Comparison of ENCODE assay signal across 24 cellular contexts in genomic region chr4:903066-904046, GRCh38. TPM values are rescaled to one million over a fixed set of nuclear protein-coding genes. Genes with fewer than 3 reads are reported as not detected.
A peak's percentile ranks its signal among the peaks of the same experiment; 100 is the strongest.
DNase-seq lines count a peak whose midpoint lies in the region; ATAC-seq, FAIRE-seq and TF ChIP-seq lines count a peak whose summit lies in the region.
"Had no signal": no experiment of that assay in that cellular context is flagged by ENCODE, and none has a peak within 500 bp of the region (broad histone marks: within the 10 kb centered on the region; RNA-seq: fewer than 3 reads in every experiment).

No MANE protein-coding gene starts in this region.

- no peak overlapping the region for H3K18ac ChIP-seq in H1 (ENCODE audit: extremely low read depth, low read length)
- no peak overlapping the region for H3K18ac ChIP-seq in trophoblast cell (ENCODE audit: low read length)

- H3K79me2 ChIP-seq in H1 (ENCODE audit: control insufficient read depth in 1 of 2, insufficient read depth in 2 of 2, low read length in 2 of 2) (peaks cover 0 to 4% of the 10 kb centered on the region in 2 experiments; a peak in 2 of 4 replicates), trophoblast cell (ENCODE audit: control insufficient read depth, insufficient read depth, low read length, poor library complexity) (no peaks in the 10 kb centered on the region)

- H3K36me3 ChIP-seq in right atrium auricular region (no peaks in the 10 kb centered on the region), HUES6 (ENCODE audit: control insufficient read depth, insufficient read depth, low read length) (peaks cover 18% of the 10 kb centered on the region), H1 (ENCODE audit: control insufficient read depth in 2 of 4, insufficient read depth in 4 of 4, low read length in 3 of 4) (no peaks in the 10 kb centered on the region; a peak in 1 of 8 replicates), trophoblast cell (ENCODE audit: control insufficient read depth in 1 of 2, insufficient read depth in 2 of 2, low read length in 2 of 2) (peaks cover 32 to 44% of the 10 kb centered on the region in 2 experiments)

- WGBS in H1 (ENCODE audit: extremely low coverage in 1 of 2, insufficient coverage in 1 of 2, insufficient read length in 1 of 2, insufficient replicate concordance in 2 of 2, low coverage in 1 of 2, low lambda C conversion rate in 2 of 2, missing lambda C conversion rate in 1 of 2), 2 experiments: 84% methylated on average over 27 of the region's 42 CpGs; no CpG with 5 or more reads in 1 of the 2 experiments
- WGBS in trophoblast cell (ENCODE audit: extremely low coverage, insufficient coverage, insufficient read length): no CpG with 5 or more reads among the region's 42 CpGs

- H2AFZ ChIP-seq in H1 (ENCODE audit: low read length): no peak overlapping the region
- H2AFZ ChIP-seq in trophoblast cell (ENCODE audit: insufficient read depth, low read length, poor library complexity): no peak overlapping the region

- no peaks in the 10 kb centered on the region for H3K9me3 ChIP-seq in right atrium auricular region
- no peaks in the 10 kb centered on the region for H3K9me3 ChIP-seq in HUES6 (ENCODE audit: control insufficient read depth, insufficient read depth, low read depth, low read length)
- H3K9me3 ChIP-seq in H1 (ENCODE audit: insufficient read depth in 2 of 2, low read depth in 1 of 2, low read length in 1 of 2): peaks cover 0 to 10% of the 10 kb centered on the region in 2 experiments; a peak in 1 of 4 replicates
- peaks cover 8% of the 10 kb centered on the region for H3K9me3 ChIP-seq in trophoblast cell (ENCODE audit: insufficient read depth, low read depth, low read length)
- H3K9me3 ChIP-seq: SJCRH30 had no signal

- no peaks in the 10 kb centered on the region for H3K23me2 ChIP-seq in H1 (ENCODE audit: low read depth, low read length)

- H3K9ac ChIP-seq in HUES6 (ENCODE audit: low read length) (no peak overlapping the region), H1 (replicated peaks in 1 of 4; ENCODE audit: extremely low read depth in 1 of 4, low read depth in 3 of 4, low read length in 3 of 4) (no peak overlapping the region; a peak in 1 of 7 replicates), trophoblast cell (ENCODE audit: low read length) (no peak overlapping the region)

- TF ChIP-seq EP300 in H1 (IDR thresholded peaks at IDR 0.05; ENCODE audit: borderline replicate concordance in 1 of 2, low read depth in 2 of 2, low read length in 2 of 2): no peak

- H4K8ac ChIP-seq in H1 (ENCODE audit: extremely low read depth, insufficient read depth, low read length) (no peak overlapping the region; the same call in 1 of the 2 replicates), trophoblast cell (ENCODE audit: low read depth, low read length) (no peak overlapping the region)

- H2BK120ac ChIP-seq in H1 (replicated peaks; ENCODE audit: low read depth, low read length): no peak overlapping the region
- no peak overlapping the region for H2BK120ac ChIP-seq in trophoblast cell (ENCODE audit: insufficient read depth, low read length, poor library complexity)

- no peak overlapping the region for H2BK20ac ChIP-seq in H1 (ENCODE audit: low read length)

- POLR2A ChIA-PET in H1 (lab: Charles Lee; ENCODE audit: partially characterized antibody): interaction anchor here (0.9 kb wide), 1 partner anchor 29 kb away, joined by 4 read pairs; no protein-coding TSS in a partner anchor

- no peak overlapping the region for H4K5ac ChIP-seq in H1 (ENCODE audit: insufficient read length, low read depth, low read length)

- no peak for ATAC-seq in Right ventricle myocardium inferior
- ATAC-seq: Panc1 had no signal

- no peak overlapping the region for H2BK5ac ChIP-seq in H1 (ENCODE audit: low read depth, low read length)
- H2BK5ac ChIP-seq in trophoblast cell (ENCODE audit: low read depth, low read length, poor library complexity): no peak overlapping the region

- no peak overlapping the region for H2BK15ac ChIP-seq in H1 (ENCODE audit: low read length)

- TF ChIP-seq RAD21 in H1 (IDR thresholded peaks at IDR 0.05 in 1 of 2, conservative IDR thresholded peaks at IDR 0.05 in 1 of 2; ENCODE audit: low read depth in 2 of 2, low read length in 2 of 2): no peak

- H3K23ac ChIP-seq in H1 (ENCODE audit: insufficient read length) (no peak overlapping the region), trophoblast cell (ENCODE audit: low read length) (no peak overlapping the region)

- H4K91ac ChIP-seq in H1 (replicated peaks; ENCODE audit: insufficient read length, low read length): peak overlapping the region; percentile 74
- no peak overlapping the region for H4K91ac ChIP-seq in trophoblast cell (ENCODE audit: low read depth, low read length)

- H4K12ac ChIP-seq in trophoblast cell (ENCODE audit: low read depth, low read length): no peak overlapping the region

- H3K27ac ChIP-seq in right atrium auricular region (no peak overlapping the region), HUES6 (ENCODE audit: low read depth, low read length) (peak overlapping the region; percentile 1; the same call in 1 of the 2 replicates), H1 (ENCODE audit: low read depth, low read length) (no peak overlapping the region), trophoblast cell (ENCODE audit: low read depth, low read length) (no peak overlapping the region)
- H3K27ac ChIP-seq: SJCRH30 had no signal

- CTCF ChIA-PET in H1 (lab: Charles Lee; ENCODE audit: partially characterized antibody): no interaction called here

- H3K27me3 ChIP-seq in right atrium auricular region: no peaks in the 10 kb centered on the region
- no peaks in the 10 kb centered on the region for H3K27me3 ChIP-seq in HUES6 (ENCODE audit: control insufficient read depth, insufficient read depth, low read length)
- no peaks in the 10 kb centered on the region; a peak in 1 of 7 replicates for H3K27me3 ChIP-seq in H1 (replicated peaks in 1 of 4; ENCODE audit: control insufficient read depth in 3 of 4, extremely low read depth in 1 of 4, insufficient read depth in 3 of 4, low read length in 3 of 4)
- no peaks in the 10 kb centered on the region for H3K27me3 ChIP-seq in trophoblast cell (ENCODE audit: insufficient read depth, low read length)
- H3K27me3 ChIP-seq: SJCRH30 had no signal

- H3K4me1 ChIP-seq in right atrium auricular region: no peaks in the 10 kb centered on the region
- H3K4me1 ChIP-seq in HUES6 (ENCODE audit: control insufficient read depth, insufficient read depth, low read length): peaks cover 8% of the 10 kb centered on the region
- H3K4me1 ChIP-seq in H1 (replicated peaks in 1 of 4; ENCODE audit: control insufficient read depth in 3 of 4, insufficient read depth in 4 of 4, low read length in 3 of 4): peaks cover 0 to 8% (median 0%) of the 10 kb centered on the region in 4 experiments; a peak in 3 of 7 replicates
- H3K4me1 ChIP-seq in trophoblast cell (ENCODE audit: control insufficient read depth in 1 of 2, insufficient read depth in 2 of 2, low read length in 2 of 2): no peaks in the 10 kb centered on the region
- H3K4me1 ChIP-seq: SJCRH30 had no signal

- H3K4ac ChIP-seq in H1 (replicated peaks; ENCODE audit: insufficient read length, low read depth, low read length): no peak overlapping the region
- H3K4ac ChIP-seq in trophoblast cell (ENCODE audit: low read depth, low read length): no peak overlapping the region

- TF ChIP-seq POLR2A in H1 (IDR thresholded peaks at IDR 0.05; ENCODE audit: control extremely low read depth in 1 of 2, low read depth in 2 of 2, low read length in 2 of 2): no peak

- peak; percentile 41 for DNase-seq in Right ventricle myocardium inferior (ENCODE audit: missing footprints)
- DNase-seq in right atrium auricular region (ENCODE audit: low spot score): no peak
- no peak for DNase-seq in H1 (ENCODE audit: low read depth in 1 of 2, low spot score in 2 of 2)
- DNase-seq in trophoblast cell: no peak
- DNase-seq in LoVo (ENCODE audit: low spot score): no peak
- no peak for DNase-seq in DMS53 (lab: John Stamatoyannopoulos, UW)
- no peak for DNase-seq in GM19238 (ENCODE audit: insufficient read length, low spot score)
- DNase-seq: 8988T; C1 segment of cervical spinal cord; Calu3; CD8-positive, alpha-beta memory T cell; DMS153; GDM1; MM.1S; NCI-H1048; NCI-H1436; NCI-H187 treated with DMSO at 0.1 percent for 48 hours; NCI-H2107; NCI-H748 treated with DMSO at 0.1 percent for 48 hours; SJCRH30 had no signal

- TF ChIP-seq CTCF in right atrium auricular region (IDR thresholded peaks at IDR 0.05) (no peak), H1 (IDR thresholded peaks at IDR 0.05; ENCODE audit: control extremely low read depth in 1 of 3, insufficient read depth in 1 of 3, low read depth in 1 of 3, low read length in 3 of 3) (no peak)

- peaks cover 3 to 13% of the 10 kb centered on the region in 2 experiments for H4K20me1 ChIP-seq in H1 (replicated peaks in 1 of 2; ENCODE audit: control insufficient read depth in 1 of 2, insufficient read depth in 2 of 2, low read length in 2 of 2)

- H3K4me2 ChIP-seq in H1 (ENCODE audit: insufficient read depth in 1 of 2, low read depth in 2 of 2, low read length in 2 of 2) (no peak overlapping the region), trophoblast cell (ENCODE audit: low read length) (no peak overlapping the region)

- H2AK5ac ChIP-seq in H1 (ENCODE audit: low read depth, low read length) (no peak overlapping the region), trophoblast cell (ENCODE audit: low read length) (no peak overlapping the region)

- H3K14ac ChIP-seq in H1 (ENCODE audit: insufficient read length): no peak overlapping the region
- H3K14ac ChIP-seq in trophoblast cell (ENCODE audit: low read length): no peak overlapping the region

- no peak overlapping the region for H3K4me3 ChIP-seq in right atrium auricular region
- H3K4me3 ChIP-seq in HUES6 (ENCODE audit: low read depth, low read length): no peak overlapping the region
- no peak overlapping the region for H3K4me3 ChIP-seq in H1 (ENCODE audit: extremely low read depth in 1 of 4, insufficient read depth in 2 of 4, low read depth in 3 of 4, low read length in 4 of 4)
- peak overlapping the region; percentile 42 for H3K4me3 ChIP-seq in trophoblast cell (ENCODE audit: low read depth, low read length)
- H3K4me3 ChIP-seq: SJCRH30 had no signal

- intact Hi-C loops in Right ventricle myocardium inferior (cut with DNase I): no loop called here

- H2BK12ac ChIP-seq in H1 (ENCODE audit: low read depth, low read length) (no peak overlapping the region), trophoblast cell (ENCODE audit: low read length) (no peak overlapping the region)

- peak overlapping the region; percentile 25 for H3K56ac ChIP-seq in H1 (replicated peaks; ENCODE audit: insufficient read length, low read depth, low read length)

- no peak for FAIRE-seq in H1 (lab: Jason Lieb, UNC)
- FAIRE-seq: GM18507, H54 had no signal

- H3K79me1 ChIP-seq in H1 (ENCODE audit: low read depth, low read length): peaks cover 14% of the 10 kb centered on the region
- no peaks in the 10 kb centered on the region for H3K79me1 ChIP-seq in trophoblast cell (ENCODE audit: low read length)

RNA-seq across cellular contexts. Expression of gene GAK, which starts 28.8 kb away (rescaled TPM):
- total RNA-seq in Right ventricle myocardium inferior: 29.3 TPM
- 10 to 100 TPM; 27.8 to 52.2 TPM for total RNA-seq in right atrium auricular region
- total RNA-seq in H1 (2021; fragmentation: NEBNext Ultra II Directional; extraction: Animal tissue kit (Norgen Biotek cat#: 25700)): 70.8 and 76.9 TPM in 2 replicates
- 31.5 and 50.3 TPM in 2 replicates for polyA plus RNA-seq in H1 (2011; rRNA removed)
- polyA plus RNA-seq in H1 (2011; cell fraction: cytosol; rRNA removed): 29.0 TPM
- polyA plus RNA-seq in H1 (2011; cell fraction: nucleus; rRNA removed): 130 TPM
- polyA plus RNA-seq in H1 (2012, experiment 1 of 2): 42.1 to 71.0 TPM (median 63.2 TPM) in 4 replicates
- polyA plus RNA-seq in H1 (2012, experiment 2 of 2): 48.2 TPM
- 54.1 TPM for polyA plus RNA-seq in H1 (2013, experiment 1 of 2)
- 49.8 TPM for polyA plus RNA-seq in H1 (2013, experiment 2 of 2)
- 37.0 and 38.9 TPM in 2 replicates for polyA minus RNA-seq in H1 (2011; rRNA and poly(A)+ RNA removed)
- 24.0 TPM for polyA minus RNA-seq in H1 (2011; cell fraction: cytosol; rRNA and poly(A)+ RNA removed)
- 61.0 TPM for polyA minus RNA-seq in H1 (2011; cell fraction: nucleus; rRNA and poly(A)+ RNA removed)
- polyA plus RNA-seq in trophoblast cell (2013): 76.4 and 76.8 TPM in 2 replicates

RNA-seq across cellular contexts. Expression of gene TMEM175, which starts 28.9 kb away (rescaled TPM):
- 17.4 TPM for total RNA-seq in Right ventricle myocardium inferior
- total RNA-seq in right atrium auricular region: 10 to 100 TPM; 20.2 to 24.0 TPM
- 3.0 and 4.9 TPM in 2 replicates for total RNA-seq in H1 (2021; fragmentation: NEBNext Ultra II Directional; extraction: Animal tissue kit (Norgen Biotek cat#: 25700))
- 20.7 and 32.8 TPM in 2 replicates for polyA plus RNA-seq in H1 (2011; rRNA removed)
- 11.2 TPM for polyA plus RNA-seq in H1 (2011; cell fraction: cytosol; rRNA removed)
- polyA plus RNA-seq in H1 (2011; cell fraction: nucleus; rRNA removed): 61.6 TPM
- polyA plus RNA-seq in H1 (2012, experiment 1 of 2): 8.2 to 12.3 TPM (median 8.4 TPM) in 4 replicates
- 7.1 TPM for polyA plus RNA-seq in H1 (2012, experiment 2 of 2)
- 9.2 TPM for polyA plus RNA-seq in H1 (2013, experiment 1 of 2)
- 5.8 TPM for polyA plus RNA-seq in H1 (2013, experiment 2 of 2)
- 6.3 and 7.5 TPM in 2 replicates for polyA minus RNA-seq in H1 (2011; rRNA and poly(A)+ RNA removed)
- polyA minus RNA-seq in H1 (2011; cell fraction: cytosol; rRNA and poly(A)+ RNA removed): 2.9 TPM
- polyA minus RNA-seq in H1 (2011; cell fraction: nucleus; rRNA and poly(A)+ RNA removed): 7.2 TPM
- 13.5 and 15.8 TPM in 2 replicates for polyA plus RNA-seq in trophoblast cell (2013)
